ENCODE assay signal across 1 cellular context in genomic region chr5:92923885-92924284, GRCh38.
TF ChIP-seq lines count a peak whose summit lies in the region.

No MANE protein-coding gene starts in this region.

TF ChIP-seq in H1, 55 proteins besides CTCF, POLR2A, EP300 and RAD21 (continued from another document):
- no peak for TF ChIP-seq ATF3 (IDR thresholded peaks at IDR 0.05; ENCODE audit: insufficient read depth, low read depth, low read length)
- no peak for TF ChIP-seq SUZ12 (IDR thresholded peaks at IDR 0.05; ENCODE audit: low read length)
- TF ChIP-seq JUND (IDR thresholded peaks at IDR 0.05; ENCODE audit: low read length), result no peak
- TF ChIP-seq E2F6 (IDR thresholded peaks at IDR 0.05), result no peak
- no peak for TF ChIP-seq CEBPB (IDR thresholded peaks at IDR 0.05; ENCODE audit: low read depth, low read length)
- TF ChIP-seq POLR2AphosphoS5 (IDR thresholded peaks at IDR 0.05; ENCODE audit: low read depth, low read length), result no peak
- no peak for TF ChIP-seq KDM1A (IDR thresholded peaks at IDR 0.05; ENCODE audit: borderline replicate concordance, low read length)
- TF ChIP-seq SRF (IDR thresholded peaks at IDR 0.05; ENCODE audit: low read depth, low read length), result no peak
